8 cellular contexts compared by ENCODE assay signal in the genomic region with DNA sequence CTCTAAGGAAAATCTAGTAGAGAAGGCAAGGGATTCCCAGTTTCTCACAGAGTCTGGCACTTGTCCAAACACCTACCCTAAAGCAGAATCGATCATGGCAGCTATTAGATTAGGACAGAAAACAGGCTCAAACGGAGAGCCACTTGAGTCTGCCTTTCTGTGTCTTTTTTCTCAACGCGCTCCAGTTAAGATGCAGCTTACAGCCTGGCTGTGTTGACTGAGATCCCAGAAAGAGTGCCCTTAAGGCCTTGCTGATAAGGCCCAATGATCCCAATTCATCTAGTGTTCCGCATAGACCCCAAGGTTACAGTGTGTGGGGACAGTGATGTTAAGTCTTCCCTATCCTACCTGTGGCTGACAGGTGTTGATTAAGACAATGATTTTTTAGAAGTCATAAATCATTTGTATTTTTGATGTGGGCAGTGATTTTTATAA. TPM values are rescaled to one million over a fixed set of nuclear protein-coding genes. Genes with fewer than 3 reads are reported as not detected.
DNase-seq lines count a peak whose midpoint lies in the region; ATAC-seq and TF ChIP-seq lines count a peak whose summit lies in the region.

No MANE protein-coding gene starts in this region.

- H3K27ac ChIP-seq in WERI-Rb-1 (peak overlapping the region; percentile 95), sigmoid colon (peak overlapping the region; percentile 90 to 99 (median 96))

- H3K27me3 ChIP-seq in WERI-Rb-1 (ENCODE audit: insufficient read depth, low read depth, severe bottlenecking) (no peaks in the 10 kb centered on the region), sigmoid colon (no peaks in the 10 kb centered on the region)

- no peak for TF ChIP-seq CTCF in CD14-positive monocyte (IDR thresholded peaks at IDR 0.05)
- TF ChIP-seq CTCF in WERI-Rb-1 (IDR thresholded peaks at IDR 0.05; ENCODE audit: low read depth, low read length), result no peak
- no peak for TF ChIP-seq CTCF in foreskin fibroblast (IDR thresholded peaks at IDR 0.05; ENCODE audit: low read depth, low read length)
- no peak for TF ChIP-seq CTCF in sigmoid colon (IDR thresholded peaks at IDR 0.05)

- no peaks in the 10 kb centered on the region; the same call in 1 of the 2 replicates for H3K36me3 ChIP-seq in WERI-Rb-1
- peaks cover 0 to 15% (median 0%) of the 10 kb centered on the region in 4 donors for H3K36me3 ChIP-seq in sigmoid colon

- peaks cover 16 to 17% of the 10 kb centered on the region in 2 donors for H3K36me3 Mint-ChIP-seq in CD14-positive monocyte

- no peak for TF ChIP-seq RAD21 in Ishikawa (IDR thresholded peaks at IDR 0.05; ENCODE audit: low read depth)

- TF ChIP-seq EP300 in Ishikawa (IDR thresholded peaks at IDR 0.05; ENCODE audit: borderline replicate concordance), result no peak
- no peak for TF ChIP-seq EP300 in sigmoid colon (IDR thresholded peaks at IDR 0.05)

- peaks cover 0 to 28% (median 12%) of the 10 kb centered on the region in 4 donors for H3K4me1 ChIP-seq in sigmoid colon

- no peak for TF ChIP-seq POLR2A in sigmoid colon (IDR thresholded peaks at IDR 0.05)

- ATAC-seq in esophagus mucosa, result no peak
- ATAC-seq in HG03378 (IDR thresholded peaks at IDR 0.05; ENCODE audit: unreplicated experiment), result no peak

- peaks cover 19% of the 10 kb centered on the region for H3K4me1 Mint-ChIP-seq in CD14-positive monocyte

- H3K9me3 Mint-ChIP-seq in CD14-positive monocyte, result no peaks in the 10 kb centered on the region

- H3K4me3 Mint-ChIP-seq in CD14-positive monocyte, result peak overlapping the region; percentile 83 to 95

- intact Hi-C loops in CD14-positive monocyte (cut with micrococcal nuclease), result loop anchor here in 1 of 2 donors (10.0 kb wide), 1 partner anchor 147 kb away; no protein-coding TSS in a partner anchor
- intact Hi-C loops in sigmoid colon (cut with DNase I), result loop anchor here (5.0 kb wide), 2 partner anchors 100 to 380 kb away; partner anchors contain the start of gene THSD7A

- H3K27ac Mint-ChIP-seq in CD14-positive monocyte, result peak overlapping the region in 3 of 7 donors; percentile 87 to 92 (median 88)

- peaks cover 12 to 22% (median 18%) of the 10 kb centered on the region in 3 donors for H3K27me3 Mint-ChIP-seq in CD14-positive monocyte (ENCODE audit: low read depth in 3 of 3)

- H3K4me3 ChIP-seq in WERI-Rb-1 (ENCODE audit: low read depth, low read length) (peak overlapping the region; percentile 71), foreskin fibroblast (ENCODE audit: low read depth in 1 of 2, low read length in 2 of 2) (peak overlapping the region; percentile 77 to 82), sigmoid colon (peak overlapping the region; percentile 68 to 92 (median 86))

- 13 to 42% methylated on average over 5 of the region's 5 CpGs for WGBS in sigmoid colon, 2 donors

- DNase-seq in CD14-positive monocyte (ENCODE audit: low spot score) (no peak), WERI-Rb-1 (peak; percentile 14), foreskin fibroblast (peak in 1 of 2 donors; percentile 28), sigmoid colon (no peak), epidermal melanocyte (ENCODE audit: insufficient read length, low spot score) (no peak)

- no peaks in the 10 kb centered on the region for H3K9me3 ChIP-seq in WERI-Rb-1 (ENCODE audit: severe bottlenecking)
- H3K9me3 ChIP-seq in sigmoid colon, result no peaks in the 10 kb centered on the region

TF ChIP-seq in Ishikawa, 13 proteins besides CTCF, POLR2A, EP300 and RAD21:
- TF ChIP-seq MAX (IDR thresholded peaks at IDR 0.05) (no peak), ZBTB7A (IDR thresholded peaks at IDR 0.05; ENCODE audit: low read depth) (no peak), TAF1 (IDR thresholded peaks at IDR 0.05; ENCODE audit: low read depth) (no peak), USF1 (IDR thresholded peaks at IDR 0.05) (no peak), NFIC (IDR thresholded peaks at IDR 0.05) (0 out of 2 replicates have a peak, but pooled peaks have one; percentile 15)
TF ChIP-seq in Ishikawa: peak in this region for 1.

RNA-seq across cellular contexts. Expression of gene TMEM106B, which starts 1.0 kb away (rescaled TPM):
- 10 to 100 TPM; 11.6 to 17.7 TPM for polyA plus RNA-seq in CD14-positive monocyte
- 10 to 100 TPM; 64.5 to 86.9 (median 80.3) TPM for total RNA-seq in sigmoid colon
- polyA plus RNA-seq in sigmoid colon, result 10 to 100 TPM in 2 of 3 donors, 1 to 10 TPM in 1; 8.4 to 17.9 (median 14.1) TPM
- total RNA-seq in esophagus mucosa, result 19.9 TPM
